Comparison of ENCODE assay signal across 23 cellular contexts in genomic region chr13:27288397-27288796, GRCh38.
"Had no signal": no experiment of that assay in that cellular context is flagged by ENCODE, and none has a peak within 500 bp of the region (broad histone marks: within the 10 kb centered on the region; RNA-seq: fewer than 3 reads in every experiment).

No MANE protein-coding gene starts in this region.

- H3K27me3 Mint-ChIP-seq: activated CD8-positive, alpha-beta T cell treated with anti-CD3 and anti-CD28 coated beads for 36 hours; activated naive CD4-positive, alpha-beta T cell treated with anti-CD3 and anti-CD28 coated beads, Interleukin-2, amount 10 ng/mL, durations not matched to agents 7 days and 5 days had no signal

- H3K4me3 Mint-ChIP-seq: activated CD8-positive, alpha-beta T cell treated with anti-CD3 and anti-CD28 coated beads for 36 hours; activated naive CD4-positive, alpha-beta T cell treated with anti-CD3 and anti-CD28 coated beads, Interleukin-2, amount 10 ng/mL, durations not matched to agents 7 days and 5 days; activated naive CD8-positive, alpha-beta T cell treated with anti-CD3 and anti-CD28 coated beads for 36 hours; activated T-cell treated with anti-CD3 and anti-CD28 coated beads, Interleukin-2, amount 50 U/mL, for 72 hours; T-helper 2 cell treated with Interferon-gamma antibody and Interleukin-4, amounts not matched to agents 5 μg/mL and 100 μg/mL, for 36 hours had no signal

- H3K4me3 ChIP-seq: MG63, SK-N-MC had no signal

- H3K9me3 Mint-ChIP-seq: activated naive CD4-positive, alpha-beta T cell treated with anti-CD3 and anti-CD28 coated beads, Interleukin-2, amount 10 ng/mL, durations not matched to agents 7 days and 5 days; activated naive CD8-positive, alpha-beta T cell treated with anti-CD3 and anti-CD28 coated beads for 36 hours; activated T-cell treated with anti-CD3 and anti-CD28 coated beads, Interleukin-2, amount 50 U/mL, for 72 hours; activated T-helper 2 cell treated with anti-CD3 and anti-CD28 coated beads, Interferon-gamma antibody, Interleukin-2, Interleukin-4, amounts not matched to agents 10 μg/mL and 5 μg/mL and 100 μg/mL, durations not matched to agents 14 hours and 24 hours and 36 hours; T-helper 2 cell treated with Interferon-gamma antibody and Interleukin-4, amounts not matched to agents 5 μg/mL and 100 μg/mL, for 36 hours had no signal

- H3K27ac ChIP-seq: SK-N-MC had no signal

- H3K27me3 ChIP-seq: MG63 had no signal

- H3K9me3 ChIP-seq: MG63 had no signal

- H3K36me3 Mint-ChIP-seq: activated naive CD4-positive, alpha-beta T cell treated with anti-CD3 and anti-CD28 coated beads, Interleukin-2, amount 10 ng/mL, durations not matched to agents 7 days and 5 days; activated naive CD8-positive, alpha-beta T cell treated with anti-CD3 and anti-CD28 coated beads for 36 hours had no signal

- ATAC-seq: activated CD4-positive, CD25-positive, alpha-beta regulatory T cell treated with anti-CD3 and anti-CD28 coated beads, Interleukin-2, amount 50 U/mL, for 24 hours; activated CD8-positive, alpha-beta T cell treated with anti-CD3 and anti-CD28 coated beads for 36 hours; activated T-cell treated with anti-CD3 and anti-CD28 coated beads, Interleukin-2, amount 50 U/mL, for 72 hours had no signal

- DNase-seq: activated CD4-positive, alpha-beta T cell treated with anti-CD3 and anti-CD28 coated beads for 4 hours; activated CD8-positive, alpha-beta memory T cell treated with anti-CD3 and anti-CD28 coated beads, Interleukin-2, amount 50 U/mL, for 4 hours; activated CD8-positive, alpha-beta T cell treated with anti-CD3 and anti-CD28 coated beads for 36 hours; activated gamma-delta T cell treated with Interleukin-2 at 50 U/mL for 16 hours; activated naive CD4-positive, alpha-beta T cell treated with anti-CD3 and anti-CD28 coated beads, Interleukin-2, amount 10 ng/mL, durations not matched to agents 7 days and 5 days; activated naive CD8-positive, alpha-beta T cell treated with anti-CD3 and anti-CD28 coated beads for 36 hours; activated T-cell treated with anti-CD3 and anti-CD28 coated beads, Interleukin-2, amount 50 U/mL, for 72 hours; MG63; MV-4-11; NCI-H1092 treated with DMSO at 0.1 percent for 48 hours; NCI-H1417 treated with DMSO at 0.1 percent for 48 hours; NCI-H1694; NCI-H2029; NCI-H2107; NCI-H345; NCI-H510A; NCI-H526 treated with DMSO at 0.1 percent for 48 hours; NCI-H82; SIG-M5 had no signal

- H3K36me3 ChIP-seq: MG63 had no signal

- H3K27ac Mint-ChIP-seq: activated CD8-positive, alpha-beta T cell treated with anti-CD3 and anti-CD28 coated beads for 36 hours; activated naive CD4-positive, alpha-beta T cell treated with anti-CD3 and anti-CD28 coated beads, Interleukin-2, amount 10 ng/mL, durations not matched to agents 7 days and 5 days; activated naive CD8-positive, alpha-beta T cell treated with anti-CD3 and anti-CD28 coated beads for 36 hours; activated T-cell treated with anti-CD3 and anti-CD28 coated beads, Interleukin-2, amount 50 U/mL, for 72 hours; activated T-helper 2 cell treated with anti-CD3 and anti-CD28 coated beads, Interferon-gamma antibody, Interleukin-2, Interleukin-4, amounts not matched to agents 10 μg/mL and 5 μg/mL and 100 μg/mL, durations not matched to agents 14 hours and 24 hours and 36 hours; T-helper 2 cell treated with Interferon-gamma antibody and Interleukin-4, amounts not matched to agents 5 μg/mL and 100 μg/mL, for 36 hours had no signal
